Comparison of ENCODE assay signal across 9 cellular contexts in the genomic region with DNA sequence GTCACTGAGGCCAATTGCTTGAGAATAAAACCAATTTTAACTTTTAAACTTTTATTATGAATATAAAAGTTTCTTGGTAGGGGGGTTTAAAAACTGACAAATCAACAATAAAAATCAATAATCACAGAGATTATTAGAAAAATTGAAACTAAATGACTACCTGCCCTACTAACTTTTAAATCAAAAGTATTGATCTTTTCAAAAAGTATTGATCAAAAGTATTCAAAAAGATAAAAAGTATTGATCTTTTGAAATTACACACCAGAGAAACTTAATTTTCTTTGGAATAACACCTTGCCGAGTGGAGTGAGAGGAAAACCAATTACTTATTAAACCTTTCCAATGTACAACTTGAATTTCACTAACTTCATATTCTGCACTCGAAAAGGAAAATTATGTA. TPM values are rescaled to one million over a fixed set of nuclear protein-coding genes. Genes with fewer than 3 reads are reported as not detected.
DNase-seq lines count a peak whose midpoint lies in the region; ATAC-seq, FAIRE-seq and TF ChIP-seq lines count a peak whose summit lies in the region.
"Had no signal": no experiment of that assay in that cellular context is flagged by ENCODE, and none has a peak within 500 bp of the region (broad histone marks: within the 10 kb centered on the region; RNA-seq: fewer than 3 reads in every experiment).

No MANE protein-coding gene starts in this region.

- no peaks in the 10 kb centered on the region for H3K9me2 ChIP-seq in GM23338 (ENCODE audit: insufficient read depth)

- H3K27me3 Mint-ChIP-seq in GM23338 (ENCODE audit: insufficient read depth, low read depth, poor library complexity), result peaks cover 10% of the 10 kb centered on the region

- H3K4me1 Mint-ChIP-seq in GM23338, result peaks cover 37% of the 10 kb centered on the region

- 0 out of 2 replicates have a peak, but pooled peaks cover 11% of the 10 kb centered on the region for H4K20me1 ChIP-seq in GM23338 (replicated peaks; ENCODE audit: insufficient read depth)

- H3K27ac Mint-ChIP-seq in GM23338, result no peak overlapping the region

- no peak overlapping the region for H3K27ac ChIP-seq in GM23338 (ENCODE audit: low read depth)
- H3K27ac ChIP-seq in VCaP, result peak overlapping the region; percentile 88

- peaks cover 43% of the 10 kb centered on the region for H3K4me1 ChIP-seq in GM23338 (ENCODE audit: insufficient read depth)
- H3K4me1 ChIP-seq in skeletal muscle satellite cell (ENCODE audit: control insufficient read depth, insufficient read depth, low read length), result peaks cover 27% of the 10 kb centered on the region

- DNase-seq in GM23338 (ENCODE audit: low spot score), result no peak
- DNase-seq in fibroblast of the aortic adventitia (ENCODE audit: low read depth), result no peak
- DNase-seq in HTR-8/SVneo (ENCODE audit: insufficient read length, low spot score), result no peak
- no peak for DNase-seq in NCI-H2107 treated with DMSO at 0.1 percent for 48 hours (lab: John Stamatoyannopoulos, UW; ENCODE audit: unreplicated experiment)
- DNase-seq in COLO668 (lab: John Stamatoyannopoulos, UW; ENCODE audit: unreplicated experiment), result no peak
- DNase-seq: activated effector memory CD4-positive, alpha-beta T cell treated with Interleukin-2 at 50 U/mL for 16 hours had no signal

- H3K79me2 ChIP-seq in GM23338 (replicated peaks; ENCODE audit: insufficient read depth), result peaks cover 52% of the 10 kb centered on the region

- H3K9me3 Mint-ChIP-seq in GM23338, result no peaks in the 10 kb centered on the region

- no peak for FAIRE-seq in HTR-8/SVneo (lab: Jason Lieb, UNC)

- H3K4me2 ChIP-seq in GM23338 (peak overlapping the region; percentile 88), skeletal muscle satellite cell (ENCODE audit: low read length) (peak overlapping the region; percentile 91)

- H3K36me3 ChIP-seq in GM23338 (ENCODE audit: insufficient read depth) (peaks cover 5% of the 10 kb centered on the region; the same call in 1 of the 2 replicates), skeletal muscle satellite cell (ENCODE audit: insufficient read depth, low read length) (peaks cover 32% of the 10 kb centered on the region)

- ATAC-seq in GM23338 (no peak), HG02981 (IDR thresholded peaks at IDR 0.05; ENCODE audit: unreplicated experiment) (no peak)

- peak overlapping the region; percentile 80 for H3K4me3 ChIP-seq in GM23338
- H3K4me3 ChIP-seq in fibroblast of the aortic adventitia (ENCODE audit: low read depth, low read length), result peak overlapping the region; percentile 84
- H3K4me3 ChIP-seq in skeletal muscle satellite cell (ENCODE audit: low read length), result peak overlapping the region; percentile 90

- H2AFZ ChIP-seq in GM23338, result no peak overlapping the region

- H3K4me3 Mint-ChIP-seq in GM23338, result peak overlapping the region; percentile 97

- peak overlapping the region; percentile 95 for H3K9ac ChIP-seq in skeletal muscle satellite cell (ENCODE audit: low read depth, low read length)

- TF ChIP-seq CTCF in GM23338 (conservative IDR thresholded peaks at IDR 0.05; ENCODE audit: low read depth in 2 of 2), result no peak
- no peak for TF ChIP-seq CTCF in VCaP (conservative IDR thresholded peaks at IDR 0.05)
- no peak for TF ChIP-seq CTCF in fibroblast of the aortic adventitia (IDR thresholded peaks at IDR 0.05; ENCODE audit: insufficient read depth, low read length)

- H3K27me3 ChIP-seq in GM23338 (ENCODE audit: insufficient read depth) (no peaks in the 10 kb centered on the region), skeletal muscle satellite cell (ENCODE audit: control insufficient read depth, insufficient read depth, low read length) (no peaks in the 10 kb centered on the region)

- no peaks in the 10 kb centered on the region for H3K9me3 ChIP-seq in skeletal muscle satellite cell (replicated peaks; ENCODE audit: low read length)

- H3F3A ChIP-seq in GM23338 (replicated peaks; ENCODE audit: low read depth), result no peaks in the 10 kb centered on the region

- peaks cover 48% of the 10 kb centered on the region for H3K36me3 Mint-ChIP-seq in GM23338 (ENCODE audit: low read depth)

TF ChIP-seq in GM23338, 12 proteins besides CTCF, POLR2A, EP300 and RAD21 (continues in another document):
- TF ChIP-seq EZH2 (IDR thresholded peaks at IDR 0.05; ENCODE audit: low read depth, unreplicated experiment), result no peak
- TF ChIP-seq JUNB (IDR thresholded peaks at IDR 0.05; ENCODE audit: unreplicated experiment), result no peak
- no peak for TF ChIP-seq STAT1 (IDR thresholded peaks at IDR 0.05; ENCODE audit: unreplicated experiment)
- TF ChIP-seq ZNF114 (CRISPR knock-in tag; IDR thresholded peaks at IDR 0.05), result no peak
- no peak for TF ChIP-seq CREB1 (CRISPR knock-in tag; IDR thresholded peaks at IDR 0.05; ENCODE audit: low read depth)
- TF ChIP-seq, protein P1, sequence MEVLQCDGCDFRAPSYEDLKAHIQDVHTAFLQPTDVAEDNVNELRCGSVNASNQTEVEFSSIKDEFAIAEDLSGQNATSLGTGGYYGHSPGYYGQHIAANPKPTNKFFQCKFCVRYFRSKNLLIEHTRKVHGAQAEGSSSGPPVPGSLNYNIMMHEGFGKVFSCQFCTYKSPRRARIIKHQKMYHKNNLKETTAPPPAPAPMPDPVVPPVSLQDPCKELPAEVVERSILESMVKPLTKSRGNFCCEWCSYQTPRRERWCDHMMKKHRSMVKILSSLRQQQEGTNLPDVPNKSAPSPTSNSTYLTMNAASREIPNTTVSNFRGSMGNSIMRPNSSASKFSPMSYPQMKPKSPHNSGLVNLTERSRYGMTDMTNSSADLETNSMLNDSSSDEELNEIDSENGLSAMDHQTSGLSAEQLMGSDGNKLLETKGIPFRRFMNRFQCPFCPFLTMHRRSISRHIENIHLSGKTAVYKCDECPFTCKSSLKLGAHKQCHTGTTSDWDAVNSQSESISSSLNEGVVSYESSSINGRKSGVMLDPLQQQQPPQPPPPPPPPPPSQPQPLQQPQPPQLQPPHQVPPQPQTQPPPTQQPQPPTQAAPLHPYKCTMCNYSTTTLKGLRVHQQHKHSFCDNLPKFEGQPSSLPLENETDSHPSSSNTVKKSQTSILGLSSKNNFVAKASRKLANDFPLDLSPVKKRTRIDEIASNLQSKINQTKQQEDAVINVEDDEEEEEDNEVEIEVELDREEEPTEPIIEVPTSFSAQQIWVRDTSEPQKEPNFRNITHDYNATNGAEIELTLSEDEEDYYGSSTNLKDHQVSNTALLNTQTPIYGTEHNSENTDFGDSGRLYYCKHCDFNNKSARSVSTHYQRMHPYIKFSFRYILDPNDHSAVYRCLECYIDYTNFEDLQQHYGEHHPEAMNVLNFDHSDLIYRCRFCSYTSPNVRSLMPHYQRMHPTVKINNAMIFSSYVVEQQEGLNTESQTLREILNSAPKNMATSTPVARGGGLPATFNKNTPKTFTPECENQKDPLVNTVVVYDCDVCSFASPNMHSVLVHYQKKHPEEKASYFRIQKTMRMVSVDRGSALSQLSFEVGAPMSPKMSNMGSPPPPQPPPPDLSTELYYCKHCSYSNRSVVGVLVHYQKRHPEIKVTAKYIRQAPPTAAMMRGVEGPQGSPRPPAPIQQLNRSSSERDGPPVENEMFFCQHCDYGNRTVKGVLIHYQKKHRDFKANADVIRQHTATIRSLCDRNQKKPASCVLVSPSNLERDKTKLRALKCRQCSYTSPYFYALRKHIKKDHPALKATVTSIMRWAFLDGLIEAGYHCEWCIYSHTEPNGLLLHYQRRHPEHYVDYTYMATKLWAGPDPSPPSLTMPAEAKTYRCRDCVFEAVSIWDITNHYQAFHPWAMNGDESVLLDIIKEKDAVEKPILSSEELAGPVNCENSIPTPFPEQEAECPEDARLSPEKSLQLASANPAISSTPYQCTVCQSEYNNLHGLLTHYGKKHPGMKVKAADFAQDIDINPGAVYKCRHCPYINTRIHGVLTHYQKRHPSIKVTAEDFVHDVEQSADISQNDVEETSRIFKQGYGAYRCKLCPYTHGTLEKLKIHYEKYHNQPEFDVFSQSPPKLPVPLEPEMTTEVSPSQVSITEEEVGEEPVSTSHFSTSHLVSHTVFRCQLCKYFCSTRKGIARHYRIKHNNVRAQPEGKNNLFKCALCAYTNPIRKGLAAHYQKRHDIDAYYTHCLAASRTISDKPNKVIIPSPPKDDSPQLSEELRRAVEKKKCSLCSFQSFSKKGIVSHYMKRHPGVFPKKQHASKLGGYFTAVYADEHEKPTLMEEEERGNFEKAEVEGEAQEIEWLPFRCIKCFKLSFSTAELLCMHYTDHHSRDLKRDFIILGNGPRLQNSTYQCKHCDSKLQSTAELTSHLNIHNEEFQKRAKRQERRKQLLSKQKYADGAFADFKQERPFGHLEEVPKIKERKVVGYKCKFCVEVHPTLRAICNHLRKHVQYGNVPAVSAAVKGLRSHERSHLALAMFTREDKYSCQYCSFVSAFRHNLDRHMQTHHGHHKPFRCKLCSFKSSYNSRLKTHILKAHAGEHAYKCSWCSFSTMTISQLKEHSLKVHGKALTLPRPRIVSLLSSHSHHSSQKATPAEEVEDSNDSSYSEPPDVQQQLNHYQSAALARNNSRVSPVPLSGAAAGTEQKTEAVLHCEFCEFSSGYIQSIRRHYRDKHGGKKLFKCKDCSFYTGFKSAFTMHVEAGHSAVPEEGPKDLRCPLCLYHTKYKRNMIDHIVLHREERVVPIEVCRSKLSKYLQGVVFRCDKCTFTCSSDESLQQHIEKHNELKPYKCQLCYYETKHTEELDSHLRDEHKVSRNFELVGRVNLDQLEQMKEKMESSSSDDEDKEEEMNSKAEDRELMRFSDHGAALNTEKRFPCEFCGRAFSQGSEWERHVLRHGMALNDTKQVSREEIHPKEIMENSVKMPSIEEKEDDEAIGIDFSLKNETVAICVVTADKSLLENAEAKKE (CRISPR knock-in tag; IDR thresholded peaks at IDR 0.05), result no peak
- TF ChIP-seq, protein P2, sequence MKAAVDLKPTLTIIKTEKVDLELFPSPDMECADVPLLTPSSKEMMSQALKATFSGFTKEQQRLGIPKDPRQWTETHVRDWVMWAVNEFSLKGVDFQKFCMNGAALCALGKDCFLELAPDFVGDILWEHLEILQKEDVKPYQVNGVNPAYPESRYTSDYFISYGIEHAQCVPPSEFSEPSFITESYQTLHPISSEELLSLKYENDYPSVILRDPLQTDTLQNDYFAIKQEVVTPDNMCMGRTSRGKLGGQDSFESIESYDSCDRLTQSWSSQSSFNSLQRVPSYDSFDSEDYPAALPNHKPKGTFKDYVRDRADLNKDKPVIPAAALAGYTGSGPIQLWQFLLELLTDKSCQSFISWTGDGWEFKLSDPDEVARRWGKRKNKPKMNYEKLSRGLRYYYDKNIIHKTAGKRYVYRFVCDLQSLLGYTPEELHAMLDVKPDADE (IDR thresholded peaks at IDR 0.05), result no peak
- no peak for TF ChIP-seq ZNF331 (CRISPR knock-in tag; IDR thresholded peaks at IDR 0.05; ENCODE audit: low read depth)
- TF ChIP-seq EZH2phosphoT487 (IDR thresholded peaks at IDR 0.05; ENCODE audit: unreplicated experiment), result no peak
- no peak for TF ChIP-seq POLR2AphosphoS5 (IDR thresholded peaks at IDR 0.05; ENCODE audit: low read depth)
- TF ChIP-seq NANOG (IDR thresholded peaks at IDR 0.05; ENCODE audit: borderline replicate concordance), result no peak

RNA-seq across cellular contexts. Expression of a gene that starts 2.2 kb away (rescaled TPM):
- 17.0 and 17.7 TPM in 2 replicates for total RNA-seq in GM23338 (2014; rRNA removed; shearing (Covaris generic))
- 3.3 and 3.8 TPM in 2 replicates for polyA plus RNA-seq in GM23338 (2016; fragmentation: Nextera tagmentation; extraction: Ambion mirVana)
- 37.2 and 47.4 TPM in 2 replicates for total RNA-seq in fibroblast of the aortic adventitia (ENCODE audit: low replicate concordance)
- total RNA-seq in skeletal muscle satellite cell (2012; rRNA removed), result 9.8 and 14.4 TPM in 2 replicates
